Comparison of ENCODE assay signal across 19 cellular contexts in genomic region chr9:132249123-132249522, GRCh38.
A peak's percentile ranks its signal among the peaks of the same experiment; 100 is the strongest.
DNase-seq lines count a peak whose midpoint lies in the region; ATAC-seq, FAIRE-seq and TF ChIP-seq lines count a peak whose summit lies in the region.
"Had no signal": no experiment of that assay in that cellular context is flagged by ENCODE, and none has a peak within 500 bp of the region (broad histone marks: within the 10 kb centered on the region; RNA-seq: fewer than 3 reads in every experiment).

No MANE protein-coding gene starts in this region.

- intact Hi-C loops in right lobe of liver (cut with DNase I) (loop anchor here in 1 of 2 donors (5.0 kb wide), 1 partner anchor 477 kb away; no protein-coding TSS in a partner anchor), HepG2 (cut with micrococcal nuclease; ENCODE audit: unreplicated experiment) (no loop called here), aorta (cut with DNase I) (loop anchor here in 1 of 2 donors (10.0 kb wide), 1 partner anchor 174 kb away; the partner anchor contains the start of gene MED27)
- intact Hi-C loops in activated T-helper 2 cell treated with anti-CD3 and anti-CD28 coated beads, Interferon-gamma antibody, Interleukin-2, Interleukin-4, amounts not matched to agents 10 μg/mL and 5 μg/mL and 100 μg/mL, durations not matched to agents 14 hours and 24 hours and 36 hours (cut with micrococcal nuclease), result loop anchor here (10.0 kb wide), 1 partner anchor 414 kb away; no protein-coding TSS in a partner anchor

- CTCF ChIA-PET in HepG2 (lab: Yijun Ruan, JAX; ENCODE audit: low intra/inter-chr PET ratio, low total read pairs), result no interaction called here
- CTCF ChIA-PET in GM10248 (lab: Yijun Ruan, JAX), result interaction anchor here (1.4 to 8.6 kb wide), 3 partner anchors 10 to 489 kb away, joined by 7 to 149 read pairs (median 8); no protein-coding TSS in a partner anchor

- peak; percentile 57 to 86 (median 70) for ATAC-seq in right lobe of liver
- no peak for ATAC-seq in HepG2
- ATAC-seq in aorta (ENCODE audit: low FRiP score), result peak; percentile 4
- ATAC-seq: activated CD8-positive, alpha-beta T cell treated with anti-CD3 and anti-CD28 coated beads, Interleukin-2, amount 10 ng/mL, durations not matched to agents 7 days and 5 days; activated naive CD4-positive, alpha-beta T cell treated with anti-CD3 and anti-CD28 coated beads, Interleukin-2, amount 50 U/mL, for 72 hours; activated T-cell treated with anti-CD3 and anti-CD28 coated beads, Interleukin-2, amount 50 U/mL, for 72 hours; CD8-positive, alpha-beta T cell; T-helper 17 cell; WTC11 had no signal

- H3K9ac ChIP-seq in HepG2 (ENCODE audit: insufficient read depth, low read depth, low read length), result no peak overlapping the region

- H3K4me3 ChIP-seq in right lobe of liver, result no peak overlapping the region
- no peak overlapping the region for H3K4me3 ChIP-seq in HepG2 (replicated peaks in 1 of 3; ENCODE audit: insufficient read depth in 1 of 3, low read depth in 2 of 3, low read length in 3 of 3)
- no peak overlapping the region for H3K4me3 ChIP-seq in aorta (ENCODE audit: low read length in 2 of 2)

- H3K27ac ChIP-seq in right lobe of liver, result no peak overlapping the region
- no peak overlapping the region for H3K27ac ChIP-seq in HepG2 (ENCODE audit: extremely low read length, insufficient read depth, low read length)
- H3K27ac ChIP-seq in aorta (ENCODE audit: low read depth in 1 of 2, low read length in 2 of 2), result no peak overlapping the region

- no TSS peak for BruUV-seq in HepG2 (replicated peaks; lab: Mats Ljungman, UMichigan)

- H3K4me3 Mint-ChIP-seq in activated T-helper 2 cell treated with anti-CD3 and anti-CD28 coated beads, Interferon-gamma antibody, Interleukin-2, Interleukin-4, amounts not matched to agents 10 μg/mL and 5 μg/mL and 100 μg/mL, durations not matched to agents 14 hours and 24 hours and 36 hours (ENCODE audit: low read depth), result no peak overlapping the region
- H3K4me3 Mint-ChIP-seq: activated CD8-positive, alpha-beta T cell treated with anti-CD3 and anti-CD28 coated beads, Interleukin-2, amount 10 ng/mL, durations not matched to agents 7 days and 5 days; activated T-cell treated with anti-CD3 and anti-CD28 coated beads, Interleukin-2, amount 50 U/mL, for 72 hours; CD8-positive, alpha-beta T cell; endodermal cell; T-helper 17 cell; WTC11 had no signal

- no peak for TF ChIP-seq RAD21 in HepG2 (CRISPR knock-in tag; IDR thresholded peaks at IDR 0.05)

- TF ChIP-seq EP300 in HepG2 (IDR thresholded peaks at IDR 0.05; ENCODE audit: low read depth in 2 of 2, low read length in 2 of 2) (no peak), HepG2 (CRISPR knock-in tag; IDR thresholded peaks at IDR 0.05; ENCODE audit: borderline replicate concordance) (no peak)

- TF ChIP-seq POLR2A in right lobe of liver (IDR thresholded peaks at IDR 0.05) (no peak), HepG2 (IDR thresholded peaks at IDR 0.05; ENCODE audit: insufficient read depth in 1 of 2, low read depth in 2 of 2, low read length in 2 of 2) (no peak)

- no peaks in the 10 kb centered on the region for H3K79me2 ChIP-seq in HepG2 (ENCODE audit: insufficient read depth, low read length)

- no peaks in the 10 kb centered on the region for H3K9me3 ChIP-seq in right lobe of liver
- H3K9me3 ChIP-seq in HepG2 (ENCODE audit: low read length), result peaks cover 16% of the 10 kb centered on the region
- H3K9me3 ChIP-seq in aorta (ENCODE audit: control insufficient read depth, low read length), result no peaks in the 10 kb centered on the region

- H3K36me3 ChIP-seq in right lobe of liver (no peaks in the 10 kb centered on the region), HepG2 (replicated peaks in 1 of 2; ENCODE audit: control insufficient read depth in 1 of 2, insufficient read depth in 2 of 2, low read length in 2 of 2) (no peaks in the 10 kb centered on the region), aorta (ENCODE audit: control insufficient read depth in 1 of 2, insufficient read depth in 2 of 2, low read length in 1 of 2) (no peaks in the 10 kb centered on the region)

- no peak overlapping the region for H3K27ac Mint-ChIP-seq in activated T-helper 2 cell treated with anti-CD3 and anti-CD28 coated beads, Interferon-gamma antibody, Interleukin-2, Interleukin-4, amounts not matched to agents 10 μg/mL and 5 μg/mL and 100 μg/mL, durations not matched to agents 14 hours and 24 hours and 36 hours
- H3K27ac Mint-ChIP-seq: activated CD8-positive, alpha-beta T cell treated with anti-CD3 and anti-CD28 coated beads, Interleukin-2, amount 10 ng/mL, durations not matched to agents 7 days and 5 days; activated naive CD4-positive, alpha-beta T cell treated with anti-CD3 and anti-CD28 coated beads, Interleukin-2, amount 50 U/mL, for 72 hours; activated T-cell treated with anti-CD3 and anti-CD28 coated beads, Interleukin-2, amount 50 U/mL, for 72 hours; CD8-positive, alpha-beta T cell; endodermal cell; T-helper 17 cell; WTC11 had no signal

- H2AFZ ChIP-seq in HepG2 (ENCODE audit: low read length), result no peak overlapping the region

- no peaks in the 10 kb centered on the region for H3K9me3 Mint-ChIP-seq in activated T-helper 2 cell treated with anti-CD3 and anti-CD28 coated beads, Interferon-gamma antibody, Interleukin-2, Interleukin-4, amounts not matched to agents 10 μg/mL and 5 μg/mL and 100 μg/mL, durations not matched to agents 14 hours and 24 hours and 36 hours
- H3K9me3 Mint-ChIP-seq: activated naive CD4-positive, alpha-beta T cell treated with anti-CD3 and anti-CD28 coated beads, Interleukin-2, amount 50 U/mL, for 72 hours; activated T-cell treated with anti-CD3 and anti-CD28 coated beads, Interleukin-2, amount 50 U/mL, for 72 hours; CD8-positive, alpha-beta T cell had no signal

- no peaks in the 10 kb centered on the region for H3K36me3 Mint-ChIP-seq in activated T-helper 2 cell treated with anti-CD3 and anti-CD28 coated beads, Interferon-gamma antibody, Interleukin-2, Interleukin-4, amounts not matched to agents 10 μg/mL and 5 μg/mL and 100 μg/mL, durations not matched to agents 14 hours and 24 hours and 36 hours (ENCODE audit: low read depth)
- H3K36me3 Mint-ChIP-seq: activated naive CD4-positive, alpha-beta T cell treated with anti-CD3 and anti-CD28 coated beads, Interleukin-2, amount 50 U/mL, for 72 hours; CD8-positive, alpha-beta T cell had no signal

- DNase-seq in right lobe of liver (peak; percentile 65 to 83 (median 77)), HepG2 (ENCODE audit: low spot score) (no peak), NCI-H2171 treated with DMSO at 0.1 percent for 48 hours (lab: John Stamatoyannopoulos, UW) (peak; percentile 77), cerebellar cortex (ENCODE audit: low spot score) (peak; percentile 87), aorta (no peak), mucosa of gallbladder (ENCODE audit: low spot score) (no peak), GM10248 (ENCODE audit: extremely low spot score) (no peak)
- no peak for DNase-seq in activated T-helper 2 cell treated with anti-CD3 and anti-CD28 coated beads, Interferon-gamma antibody, Interleukin-2, Interleukin-4, amounts not matched to agents 10 μg/mL and 5 μg/mL and 100 μg/mL, durations not matched to agents 14 hours and 24 hours and 36 hours (ENCODE audit: low spot score)
- DNase-seq: activated CD8-positive, alpha-beta T cell treated with anti-CD3 and anti-CD28 coated beads, Interleukin-2, amount 10 ng/mL, durations not matched to agents 7 days and 5 days; activated T-cell treated with anti-CD3 and anti-CD28 coated beads, Interleukin-2, amount 50 U/mL, for 72 hours; CD8-positive, alpha-beta T cell; endodermal cell; Karpas-422; NCI-H2227 treated with DMSO at 0.1 percent for 48 hours; stimulated activated naive CD4-positive, alpha-beta T cell; T-helper 17 cell; trophoblast cell had no signal

- H4K20me1 ChIP-seq in HepG2 (ENCODE audit: insufficient read depth, low read length), result no peaks in the 10 kb centered on the region

- H3K4me1 ChIP-seq in right lobe of liver (no peaks in the 10 kb centered on the region), HepG2 (ENCODE audit: insufficient read depth, low read length) (no peaks in the 10 kb centered on the region), aorta (ENCODE audit: control insufficient read depth in 1 of 2, insufficient read depth in 2 of 2, low read length in 2 of 2) (no peaks in the 10 kb centered on the region)

- no peak overlapping the region for H3K4me2 ChIP-seq in HepG2 (ENCODE audit: low read depth, low read length)

- POLR2A ChIA-PET in HepG2 (lab: Yijun Ruan, JAX) (no interaction called here), GM10248 (lab: Yijun Ruan, JAX) (interaction anchor here (0.5 kb wide), 1 partner anchor 492 kb away, joined by 3 read pairs; no protein-coding TSS in a partner anchor)

- peaks cover 19% of the 10 kb centered on the region for H3K27me3 Mint-ChIP-seq in activated T-helper 2 cell treated with anti-CD3 and anti-CD28 coated beads, Interferon-gamma antibody, Interleukin-2, Interleukin-4, amounts not matched to agents 10 μg/mL and 5 μg/mL and 100 μg/mL, durations not matched to agents 14 hours and 24 hours and 36 hours (ENCODE audit: low read depth)

- no peak for TF ChIP-seq CTCF in right lobe of liver (IDR thresholded peaks at IDR 0.05)
- TF ChIP-seq CTCF in HepG2 (CRISPR knock-in tag; IDR thresholded peaks at IDR 0.05), result no peak
- no peak for TF ChIP-seq CTCF in GM10248 (IDR thresholded peaks at IDR 0.05; ENCODE audit: control extremely low read depth, extremely low read depth, low read depth, missing control alignments)

- H3K4me1 Mint-ChIP-seq in activated T-helper 2 cell treated with anti-CD3 and anti-CD28 coated beads, Interferon-gamma antibody, Interleukin-2, Interleukin-4, amounts not matched to agents 10 μg/mL and 5 μg/mL and 100 μg/mL, durations not matched to agents 14 hours and 24 hours and 36 hours (ENCODE audit: low read depth), result no peaks in the 10 kb centered on the region
- H3K4me1 Mint-ChIP-seq: endodermal cell had no signal

- no CpG with 5 or more reads among the region's 6 CpGs for WGBS in right lobe of liver (ENCODE audit: insufficient coverage, low coverage, low lambda C conversion rate, missing lambda C conversion rate)
- WGBS in HepG2 (ENCODE audit: low lambda C conversion rate), result 0% methylated on average over 2 of the region's 6 CpGs
- WGBS in aorta, 2 donors, result 60 to 68% methylated on average over 6 of the region's 6 CpGs

- H3K27me3 ChIP-seq in right lobe of liver (no peaks in the 10 kb centered on the region), HepG2 (ENCODE audit: control insufficient read depth in 1 of 2, insufficient read depth in 2 of 2, low read length in 2 of 2) (peaks cover 2 to 26% of the 10 kb centered on the region in 2 experiments; a peak in 4 of 5 replicates), aorta (ENCODE audit: control insufficient read depth in 1 of 2, insufficient read depth in 2 of 2, low read length in 1 of 2) (no peaks in the 10 kb centered on the region)

- FAIRE-seq in HepG2 (lab: Jason Lieb, UNC), result no peak

- in situ Hi-C loops in HepG2 (cut with HindIII; ENCODE audit: extremely low pct_ligation_motif_present, low pct_unique_long_range_greater_than_20kb), result loop anchor here (25.0 kb wide), 1 partner anchor 662 kb away; no protein-coding TSS in a partner anchor

TF ChIP-seq in HepG2, 621 proteins besides CTCF, POLR2A, EP300 and RAD21 (continues in another document):
- no peak for TF ChIP-seq ZNF674 (CRISPR knock-in tag; IDR thresholded peaks at IDR 0.05; ENCODE audit: low read depth)

Comparison
In these comparisons a context has a peak if more than half of its experiments do, and no peak if none do; other contexts are left out.
1. DNase-seq: peak in right lobe of liver (3 of 3), NCI-H2171 treated with DMSO at 0.1 percent for 48 hours (single experiment) and cerebellar cortex (single experiment); none in HepG2 (single experiment), aorta (0 of 2), mucosa of gallbladder (single experiment), activated T-helper 2 cell treated with anti-CD3 and anti-CD28 coated beads, Interferon-gamma antibody, Interleukin-2, Interleukin-4, amounts not matched to agents 10 μg/mL and 5 μg/mL and 100 μg/mL, durations not matched to agents 14 hours and 24 hours and 36 hours (single experiment) and GM10248 (single experiment).